In the genomic region with DNA sequence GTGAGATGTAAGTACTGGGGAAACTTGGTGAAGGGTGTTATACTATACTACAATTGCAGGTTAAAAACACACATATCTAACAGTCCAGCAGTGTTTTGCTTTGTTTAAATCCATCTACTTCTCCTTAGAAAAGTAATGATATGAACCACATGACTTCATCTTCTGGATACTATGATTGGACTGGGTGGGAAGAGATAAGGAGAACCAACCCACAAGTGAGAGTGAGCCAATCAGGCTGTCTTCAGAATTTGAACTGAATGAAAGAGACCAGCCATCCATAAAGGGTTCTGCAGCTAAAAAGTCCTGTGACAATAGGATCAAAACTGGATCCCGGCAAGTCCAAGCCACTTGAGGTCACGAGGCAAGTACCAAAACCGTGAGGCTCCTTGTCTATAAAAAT, we compare ENCODE assay signal across 2 cellular contexts.
TF ChIP-seq lines count a peak whose summit lies in the region.

No MANE protein-coding gene starts in this region.

TF ChIP-seq in K562, 482 proteins besides CTCF, POLR2A, EP300 and RAD21:
- TF ChIP-seq L3MBTL2 (IDR thresholded peaks at IDR 0.05) (peak; percentile 18; the same call in 1 of the 2 replicates), FUS (optimal IDR thresholded peaks at IDR 0.05; ENCODE audit: low read depth, low read length) (no peak), TAF1 (IDR thresholded peaks at IDR 0.05; ENCODE audit: control insufficient read depth, extremely low read depth, insufficient read depth, low read length, severe bottlenecking) (no peak), DMBX1 (CRISPR knock-in tag; IDR thresholded peaks at IDR 0.05; ENCODE audit: borderline replicate concordance) (no peak), NFYB (IDR thresholded peaks at IDR 0.05; ENCODE audit: extremely low read depth, insufficient read length) (peak; percentile 19), TSC22D4 (tag; IDR thresholded peaks at IDR 0.05) (no peak), SMAD4 (CRISPR knock-in tag; conservative IDR thresholded peaks at IDR 0.05) (no peak)
- TF ChIP-seq, protein P1, sequence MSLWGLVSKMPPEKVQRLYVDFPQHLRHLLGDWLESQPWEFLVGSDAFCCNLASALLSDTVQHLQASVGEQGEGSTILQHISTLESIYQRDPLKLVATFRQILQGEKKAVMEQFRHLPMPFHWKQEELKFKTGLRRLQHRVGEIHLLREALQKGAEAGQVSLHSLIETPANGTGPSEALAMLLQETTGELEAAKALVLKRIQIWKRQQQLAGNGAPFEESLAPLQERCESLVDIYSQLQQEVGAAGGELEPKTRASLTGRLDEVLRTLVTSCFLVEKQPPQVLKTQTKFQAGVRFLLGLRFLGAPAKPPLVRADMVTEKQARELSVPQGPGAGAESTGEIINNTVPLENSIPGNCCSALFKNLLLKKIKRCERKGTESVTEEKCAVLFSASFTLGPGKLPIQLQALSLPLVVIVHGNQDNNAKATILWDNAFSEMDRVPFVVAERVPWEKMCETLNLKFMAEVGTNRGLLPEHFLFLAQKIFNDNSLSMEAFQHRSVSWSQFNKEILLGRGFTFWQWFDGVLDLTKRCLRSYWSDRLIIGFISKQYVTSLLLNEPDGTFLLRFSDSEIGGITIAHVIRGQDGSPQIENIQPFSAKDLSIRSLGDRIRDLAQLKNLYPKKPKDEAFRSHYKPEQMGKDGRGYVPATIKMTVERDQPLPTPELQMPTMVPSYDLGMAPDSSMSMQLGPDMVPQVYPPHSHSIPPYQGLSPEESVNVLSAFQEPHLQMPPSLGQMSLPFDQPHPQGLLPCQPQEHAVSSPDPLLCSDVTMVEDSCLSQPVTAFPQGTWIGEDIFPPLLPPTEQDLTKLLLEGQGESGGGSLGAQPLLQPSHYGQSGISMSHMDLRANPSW (CRISPR knock-in tag; IDR thresholded peaks at IDR 0.05): no peak
- TF ChIP-seq, protein P2, sequence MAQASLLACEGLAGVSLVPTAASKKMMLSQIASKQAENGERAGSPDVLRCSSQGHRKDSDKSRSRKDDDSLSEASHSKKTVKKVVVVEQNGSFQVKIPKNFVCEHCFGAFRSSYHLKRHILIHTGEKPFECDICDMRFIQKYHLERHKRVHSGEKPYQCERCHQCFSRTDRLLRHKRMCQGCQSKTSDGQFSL (CRISPR knock-in tag; IDR thresholded peaks at IDR 0.05): no peak
- TF ChIP-seq, protein P2 (tag; IDR thresholded peaks at IDR 0.05): no peak
TF ChIP-seq in K562: peak in this region for 2.

TF ChIP-seq in WTC11, 78 proteins besides CTCF, POLR2A, EP300 and RAD21:
- TF ChIP-seq, protein P1 (CRISPR knock-in tag; conservative IDR thresholded peaks at IDR 0.05; ENCODE audit: low read depth): no peak
- TF ChIP-seq NFYB (CRISPR knock-in tag; conservative IDR thresholded peaks at IDR 0.05; ENCODE audit: low read depth): no peak
- TF ChIP-seq GTF2I (CRISPR knock-in tag; conservative IDR thresholded peaks at IDR 0.05): no peak
- TF ChIP-seq, protein P3, sequence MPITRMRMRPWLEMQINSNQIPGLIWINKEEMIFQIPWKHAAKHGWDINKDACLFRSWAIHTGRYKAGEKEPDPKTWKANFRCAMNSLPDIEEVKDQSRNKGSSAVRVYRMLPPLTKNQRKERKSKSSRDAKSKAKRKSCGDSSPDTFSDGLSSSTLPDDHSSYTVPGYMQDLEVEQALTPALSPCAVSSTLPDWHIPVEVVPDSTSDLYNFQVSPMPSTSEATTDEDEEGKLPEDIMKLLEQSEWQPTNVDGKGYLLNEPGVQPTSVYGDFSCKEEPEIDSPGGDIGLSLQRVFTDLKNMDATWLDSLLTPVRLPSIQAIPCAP (CRISPR knock-in tag; IDR thresholded peaks at IDR 0.05): no peak
- TF ChIP-seq, protein P4, sequence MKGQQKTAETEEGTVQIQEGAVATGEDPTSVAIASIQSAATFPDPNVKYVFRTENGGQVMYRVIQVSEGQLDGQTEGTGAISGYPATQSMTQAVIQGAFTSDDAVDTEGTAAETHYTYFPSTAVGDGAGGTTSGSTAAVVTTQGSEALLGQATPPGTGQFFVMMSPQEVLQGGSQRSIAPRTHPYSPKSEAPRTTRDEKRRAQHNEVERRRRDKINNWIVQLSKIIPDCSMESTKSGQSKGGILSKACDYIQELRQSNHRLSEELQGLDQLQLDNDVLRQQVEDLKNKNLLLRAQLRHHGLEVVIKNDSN (CRISPR knock-in tag; IDR thresholded peaks at IDR 0.05): no peak
- TF ChIP-seq TEAD4 (CRISPR knock-in tag; IDR thresholded peaks at IDR 0.05): no peak
- TF ChIP-seq, protein P5, sequence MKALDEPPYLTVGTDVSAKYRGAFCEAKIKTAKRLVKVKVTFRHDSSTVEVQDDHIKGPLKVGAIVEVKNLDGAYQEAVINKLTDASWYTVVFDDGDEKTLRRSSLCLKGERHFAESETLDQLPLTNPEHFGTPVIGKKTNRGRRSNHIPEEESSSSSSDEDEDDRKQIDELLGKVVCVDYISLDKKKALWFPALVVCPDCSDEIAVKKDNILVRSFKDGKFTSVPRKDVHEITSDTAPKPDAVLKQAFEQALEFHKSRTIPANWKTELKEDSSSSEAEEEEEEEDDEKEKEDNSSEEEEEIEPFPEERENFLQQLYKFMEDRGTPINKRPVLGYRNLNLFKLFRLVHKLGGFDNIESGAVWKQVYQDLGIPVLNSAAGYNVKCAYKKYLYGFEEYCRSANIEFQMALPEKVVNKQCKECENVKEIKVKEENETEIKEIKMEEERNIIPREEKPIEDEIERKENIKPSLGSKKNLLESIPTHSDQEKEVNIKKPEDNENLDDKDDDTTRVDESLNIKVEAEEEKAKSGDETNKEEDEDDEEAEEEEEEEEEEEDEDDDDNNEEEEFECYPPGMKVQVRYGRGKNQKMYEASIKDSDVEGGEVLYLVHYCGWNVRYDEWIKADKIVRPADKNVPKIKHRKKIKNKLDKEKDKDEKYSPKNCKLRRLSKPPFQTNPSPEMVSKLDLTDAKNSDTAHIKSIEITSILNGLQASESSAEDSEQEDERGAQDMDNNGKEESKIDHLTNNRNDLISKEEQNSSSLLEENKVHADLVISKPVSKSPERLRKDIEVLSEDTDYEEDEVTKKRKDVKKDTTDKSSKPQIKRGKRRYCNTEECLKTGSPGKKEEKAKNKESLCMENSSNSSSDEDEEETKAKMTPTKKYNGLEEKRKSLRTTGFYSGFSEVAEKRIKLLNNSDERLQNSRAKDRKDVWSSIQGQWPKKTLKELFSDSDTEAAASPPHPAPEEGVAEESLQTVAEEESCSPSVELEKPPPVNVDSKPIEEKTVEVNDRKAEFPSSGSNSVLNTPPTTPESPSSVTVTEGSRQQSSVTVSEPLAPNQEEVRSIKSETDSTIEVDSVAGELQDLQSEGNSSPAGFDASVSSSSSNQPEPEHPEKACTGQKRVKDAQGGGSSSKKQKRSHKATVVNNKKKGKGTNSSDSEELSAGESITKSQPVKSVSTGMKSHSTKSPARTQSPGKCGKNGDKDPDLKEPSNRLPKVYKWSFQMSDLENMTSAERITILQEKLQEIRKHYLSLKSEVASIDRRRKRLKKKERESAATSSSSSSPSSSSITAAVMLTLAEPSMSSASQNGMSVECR (CRISPR knock-in tag; IDR thresholded peaks at IDR 0.05; ENCODE audit: borderline replicate concordance): no peak
- no peak for TF ChIP-seq IRF2 (CRISPR knock-in tag; IDR thresholded peaks at IDR 0.05; ENCODE audit: borderline replicate concordance, low read depth)
- no peak for TF ChIP-seq ATF1 (CRISPR knock-in tag; IDR thresholded peaks at IDR 0.05)
- TF ChIP-seq, protein P6, sequence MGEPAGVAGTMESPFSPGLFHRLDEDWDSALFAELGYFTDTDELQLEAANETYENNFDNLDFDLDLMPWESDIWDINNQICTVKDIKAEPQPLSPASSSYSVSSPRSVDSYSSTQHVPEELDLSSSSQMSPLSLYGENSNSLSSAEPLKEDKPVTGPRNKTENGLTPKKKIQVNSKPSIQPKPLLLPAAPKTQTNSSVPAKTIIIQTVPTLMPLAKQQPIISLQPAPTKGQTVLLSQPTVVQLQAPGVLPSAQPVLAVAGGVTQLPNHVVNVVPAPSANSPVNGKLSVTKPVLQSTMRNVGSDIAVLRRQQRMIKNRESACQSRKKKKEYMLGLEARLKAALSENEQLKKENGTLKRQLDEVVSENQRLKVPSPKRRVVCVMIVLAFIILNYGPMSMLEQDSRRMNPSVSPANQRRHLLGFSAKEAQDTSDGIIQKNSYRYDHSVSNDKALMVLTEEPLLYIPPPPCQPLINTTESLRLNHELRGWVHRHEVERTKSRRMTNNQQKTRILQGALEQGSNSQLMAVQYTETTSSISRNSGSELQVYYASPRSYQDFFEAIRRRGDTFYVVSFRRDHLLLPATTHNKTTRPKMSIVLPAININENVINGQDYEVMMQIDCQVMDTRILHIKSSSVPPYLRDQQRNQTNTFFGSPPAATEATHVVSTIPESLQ (CRISPR knock-in tag; IDR thresholded peaks at IDR 0.05): no peak
- no peak for TF ChIP-seq FOXK1 (CRISPR knock-in tag; IDR thresholded peaks at IDR 0.05)
- no peak for TF ChIP-seq MXD4 (CRISPR knock-in tag; IDR thresholded peaks at IDR 0.05; ENCODE audit: borderline replicate concordance)
- TF ChIP-seq, protein P7, sequence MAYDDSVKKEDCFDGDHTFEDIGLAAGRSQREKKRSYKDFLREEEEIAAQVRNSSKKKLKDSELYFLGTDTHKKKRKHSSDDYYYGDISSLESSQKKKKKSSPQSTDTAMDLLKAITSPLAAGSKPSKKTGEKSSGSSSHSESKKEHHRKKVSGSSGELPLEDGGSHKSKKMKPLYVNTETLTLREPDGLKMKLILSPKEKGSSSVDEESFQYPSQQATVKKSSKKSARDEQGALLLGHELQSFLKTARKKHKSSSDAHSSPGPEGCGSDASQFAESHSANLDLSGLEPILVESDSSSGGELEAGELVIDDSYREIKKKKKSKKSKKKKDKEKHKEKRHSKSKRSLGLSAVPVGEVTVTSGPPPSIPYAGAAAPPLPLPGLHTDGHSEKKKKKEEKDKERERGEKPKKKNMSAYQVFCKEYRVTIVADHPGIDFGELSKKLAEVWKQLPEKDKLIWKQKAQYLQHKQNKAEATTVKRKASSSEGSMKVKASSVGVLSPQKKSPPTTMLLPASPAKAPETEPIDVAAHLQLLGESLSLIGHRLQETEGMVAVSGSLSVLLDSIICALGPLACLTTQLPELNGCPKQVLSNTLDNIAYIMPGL (CRISPR knock-in tag; IDR thresholded peaks at IDR 0.05): no peak
- no peak for TF ChIP-seq CBFB (CRISPR knock-in tag; IDR thresholded peaks at IDR 0.05; ENCODE audit: low read depth)
- TF ChIP-seq CREM (CRISPR knock-in tag; IDR thresholded peaks at IDR 0.05): no peak
- no peak for TF ChIP-seq SMAD3 (CRISPR knock-in tag; IDR thresholded peaks at IDR 0.05; ENCODE audit: borderline replicate concordance)
- TF ChIP-seq ZNF396 (CRISPR knock-in tag; IDR thresholded peaks at IDR 0.05; ENCODE audit: borderline replicate concordance): no peak
- TF ChIP-seq, protein P8, sequence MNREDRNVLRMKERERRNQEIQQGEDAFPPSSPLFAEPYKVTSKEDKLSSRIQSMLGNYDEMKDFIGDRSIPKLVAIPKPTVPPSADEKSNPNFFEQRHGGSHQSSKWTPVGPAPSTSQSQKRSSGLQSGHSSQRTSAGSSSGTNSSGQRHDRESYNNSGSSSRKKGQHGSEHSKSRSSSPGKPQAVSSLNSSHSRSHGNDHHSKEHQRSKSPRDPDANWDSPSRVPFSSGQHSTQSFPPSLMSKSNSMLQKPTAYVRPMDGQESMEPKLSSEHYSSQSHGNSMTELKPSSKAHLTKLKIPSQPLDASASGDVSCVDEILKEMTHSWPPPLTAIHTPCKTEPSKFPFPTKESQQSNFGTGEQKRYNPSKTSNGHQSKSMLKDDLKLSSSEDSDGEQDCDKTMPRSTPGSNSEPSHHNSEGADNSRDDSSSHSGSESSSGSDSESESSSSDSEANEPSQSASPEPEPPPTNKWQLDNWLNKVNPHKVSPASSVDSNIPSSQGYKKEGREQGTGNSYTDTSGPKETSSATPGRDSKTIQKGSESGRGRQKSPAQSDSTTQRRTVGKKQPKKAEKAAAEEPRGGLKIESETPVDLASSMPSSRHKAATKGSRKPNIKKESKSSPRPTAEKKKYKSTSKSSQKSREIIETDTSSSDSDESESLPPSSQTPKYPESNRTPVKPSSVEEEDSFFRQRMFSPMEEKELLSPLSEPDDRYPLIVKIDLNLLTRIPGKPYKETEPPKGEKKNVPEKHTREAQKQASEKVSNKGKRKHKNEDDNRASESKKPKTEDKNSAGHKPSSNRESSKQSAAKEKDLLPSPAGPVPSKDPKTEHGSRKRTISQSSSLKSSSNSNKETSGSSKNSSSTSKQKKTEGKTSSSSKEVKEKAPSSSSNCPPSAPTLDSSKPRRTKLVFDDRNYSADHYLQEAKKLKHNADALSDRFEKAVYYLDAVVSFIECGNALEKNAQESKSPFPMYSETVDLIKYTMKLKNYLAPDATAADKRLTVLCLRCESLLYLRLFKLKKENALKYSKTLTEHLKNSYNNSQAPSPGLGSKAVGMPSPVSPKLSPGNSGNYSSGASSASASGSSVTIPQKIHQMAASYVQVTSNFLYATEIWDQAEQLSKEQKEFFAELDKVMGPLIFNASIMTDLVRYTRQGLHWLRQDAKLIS (CRISPR knock-in tag; IDR thresholded peaks at IDR 0.05; ENCODE audit: borderline replicate concordance): no peak
- TF ChIP-seq TP53 (CRISPR knock-in tag; IDR thresholded peaks at IDR 0.05): no peak
